ENCODE assay signal across 8 cellular contexts in the genomic region with DNA sequence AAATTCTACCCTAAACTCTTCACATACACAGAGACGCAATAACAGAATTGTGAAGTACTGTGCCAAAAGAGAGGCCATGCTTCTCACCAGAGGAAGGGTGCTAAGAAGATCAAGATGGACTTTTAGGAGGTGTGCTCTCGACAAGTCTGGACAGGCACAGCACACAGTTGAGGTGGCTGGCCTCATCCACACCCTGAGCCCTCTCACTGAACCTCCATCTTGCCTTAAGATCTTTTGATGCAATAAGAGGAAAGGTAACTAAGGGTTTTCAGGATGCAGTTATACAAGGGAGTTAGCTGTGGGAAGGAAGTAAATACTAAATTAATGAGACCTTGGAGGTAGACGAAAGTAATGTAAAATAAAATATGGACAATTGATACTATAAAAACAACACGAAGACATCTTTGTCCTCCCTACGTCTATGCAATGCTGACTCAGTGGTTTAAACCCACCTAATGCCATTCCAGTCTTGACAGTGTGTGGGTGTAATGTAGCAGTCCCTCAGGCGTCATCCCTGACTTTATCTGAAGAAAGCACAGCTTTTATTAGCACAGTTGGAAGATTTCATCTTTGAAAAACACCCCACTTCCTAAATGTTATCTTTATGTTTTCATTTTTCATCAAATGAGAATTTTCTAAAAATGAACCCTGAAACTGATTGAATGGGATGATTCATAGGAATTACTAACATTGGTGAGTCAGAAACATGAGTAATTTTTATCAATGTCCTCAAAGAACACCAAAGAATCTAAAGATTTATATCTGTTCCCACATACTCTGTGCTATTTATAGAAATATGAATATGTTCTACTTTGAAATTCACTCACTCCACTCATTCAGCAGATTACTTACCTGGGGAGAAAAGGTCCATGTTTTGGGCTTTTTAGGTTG. TPM values are rescaled to one million over a fixed set of nuclear protein-coding genes. Genes with fewer than 3 reads are reported as not detected.
DNase-seq lines count a peak whose midpoint lies in the region; ATAC-seq and TF ChIP-seq lines count a peak whose summit lies in the region.
"Had no signal": no experiment of that assay in that cellular context is flagged by ENCODE, and none has a peak within 500 bp of the region (broad histone marks: within the 10 kb centered on the region; RNA-seq: fewer than 3 reads in every experiment).

No MANE protein-coding gene starts in this region.

- H3K9me3 ChIP-seq in GM23248 (ENCODE audit: low read depth) (no peaks in the 10 kb centered on the region), Panc1 (ENCODE audit: control insufficient read depth, insufficient read depth, low read depth, low read length) (peaks cover 8% of the 10 kb centered on the region), stomach (peaks cover 0 to 6% (median 1%) of the 10 kb centered on the region in 4 donors)

- no peaks in the 10 kb centered on the region for H4K20me1 ChIP-seq in GM23248 (ENCODE audit: insufficient read depth)

- no TSS peak for BruUV-seq in Panc1 (replicated peaks; lab: Mats Ljungman, UMichigan)

- H3K27ac ChIP-seq in GM23248 = peak overlapping the region; percentile 85
- H3K27ac ChIP-seq in Panc1 (ENCODE audit: low read length) = peak overlapping the region; percentile 72
- peak overlapping the region; percentile 91 for H3K27ac ChIP-seq in epithelial cell of prostate
- H3K27ac ChIP-seq in stomach = no peak overlapping the region

- peak overlapping the region; percentile 59 for H2AFZ ChIP-seq in GM23248

- H3K4me2 ChIP-seq in GM23248 (ENCODE audit: unreplicated experiment) = peak overlapping the region; percentile 66

- peak; percentile 85 for DNase-seq in GM23248
- DNase-seq in Panc1 (ENCODE audit: low read depth, low spot score) = no peak
- peak; percentile 73 for DNase-seq in epithelial cell of prostate (ENCODE audit: low read depth, low spot score)
- DNase-seq in renal cortical epithelial cell (ENCODE audit: low read depth) = peak; percentile 61
- no peak for DNase-seq in stomach
- DNase-seq in D341Med (ENCODE audit: low spot score) = no peak
- DNase-seq: immature natural killer cell had no signal

- H3K79me2 ChIP-seq in GM23248 (ENCODE audit: insufficient read depth) = no peaks in the 10 kb centered on the region

- peaks cover 30% of the 10 kb centered on the region for H3K4me1 ChIP-seq in GM23248 (ENCODE audit: insufficient read depth)
- peaks cover 7% of the 10 kb centered on the region; the same call in 1 of the 2 replicates for H3K4me1 ChIP-seq in Panc1 (ENCODE audit: control insufficient read depth, insufficient read depth, low read length)
- H3K4me1 ChIP-seq in stomach = no peaks in the 10 kb centered on the region

- peaks cover 2% of the 10 kb centered on the region; the same call in 1 of the 2 replicates for H3K36me3 ChIP-seq in GM23248 (ENCODE audit: low read depth)
- no peaks in the 10 kb centered on the region for H3K36me3 ChIP-seq in Panc1 (ENCODE audit: control insufficient read depth, insufficient read depth, low read length)
- H3K36me3 ChIP-seq in stomach = no peaks in the 10 kb centered on the region

- intact Hi-C loops in Panc1 (cut with micrococcal nuclease; ENCODE audit: unreplicated experiment) = no loop called here
- intact Hi-C loops in stomach (cut with DNase I; ENCODE audit: low total_unique reads) = no loop called here

- no peak for TF ChIP-seq EP300 in stomach (IDR thresholded peaks at IDR 0.05)

- ATAC-seq in Panc1 (peak; percentile 84), HG02623 (IDR thresholded peaks at IDR 0.05; ENCODE audit: unreplicated experiment) (no peak)

- H3K4me3 ChIP-seq in GM23248 = peak overlapping the region; percentile 15; the same call in 1 of the 2 replicates
- no peak overlapping the region for H3K4me3 ChIP-seq in Panc1 (ENCODE audit: low read depth in 2 of 2, low read length in 2 of 2)
- H3K4me3 ChIP-seq in stomach = no peak overlapping the region

- CTCF ChIA-PET in Panc1 (lab: Charles Lee) = no interaction called here

- peak overlapping the region; percentile 53 for H3K9ac ChIP-seq in GM23248

- H3K9me2 ChIP-seq in GM23248 (ENCODE audit: insufficient read depth) = no peaks in the 10 kb centered on the region

- peaks cover 46% of the 10 kb centered on the region for H3F3A ChIP-seq in GM23248 (ENCODE audit: insufficient read depth)

- TF ChIP-seq CTCF in Panc1 (IDR thresholded peaks at IDR 0.05) (no peak), stomach (IDR thresholded peaks at IDR 0.05) (no peak)

- WGBS in GM23248 (ENCODE audit: low coverage in 1 of 2, low lambda C conversion rate in 2 of 2, missing lambda C conversion rate in 2 of 2), 2 experiments = 37% methylated on average over 6 of the region's 6 CpGs
- 62 to 84% (median 74%) methylated on average over 6 of the region's 6 CpGs for WGBS in stomach, 5 donors

- no peak for TF ChIP-seq POLR2A in stomach (IDR thresholded peaks at IDR 0.05)

- POLR2A ChIA-PET in Panc1 (lab: Charles Lee) = no interaction called here

- in situ Hi-C loops in GM23248 (cut with MboI) (no loop called here), Panc1 (cut with HindIII; ENCODE audit: low pct_unique_long_range_greater_than_20kb, low sequenced_read_pairs) (no loop called here)

- H3K27me3 ChIP-seq in GM23248 (replicated peaks; ENCODE audit: insufficient read depth) = no peaks in the 10 kb centered on the region
- H3K27me3 ChIP-seq in Panc1 (ENCODE audit: control insufficient read depth, insufficient read depth, low read length) = no peaks in the 10 kb centered on the region
- no peaks in the 10 kb centered on the region for H3K27me3 ChIP-seq in stomach

RNA-seq across cellular contexts. Expression of gene MALL, which starts 34.0 kb away (rescaled TPM):
- total RNA-seq in GM23248 (2014; rRNA removed; shearing (Covaris generic)) = 42.1 and 43.7 TPM in 2 replicates
- polyA plus RNA-seq in GM23248 (2016; fragmentation: Nextera tagmentation; extraction: Ambion mirVana) (61.6 and 68.5 TPM in 2 replicates), stomach (10 to 100 TPM in 1 of 3 donors, 1 to 10 TPM in 2; 2.3 to 37.6 (median 2.7) TPM)
- total RNA-seq in Panc1 (2021; ENCODE audit: unreplicated experiment) (159 TPM), renal cortical epithelial cell (9.7 and 60.8 TPM in 2 replicates), stomach (10 to 100 TPM in 1 of 5 donors, 1 to 10 TPM in 3, not detected in 1; 1.3 to 28.4 (median 5.5) TPM)
- 224 TPM for polyA plus RNA-seq in Panc1 (2012; ENCODE audit: insufficient read length)
- polyA plus RNA-seq: immature natural killer cell had no signal

RNA-seq across cellular contexts. Expression of gene NPHP1, which starts 55.2 kb away (rescaled TPM):
- 2.0 and 3.1 TPM in 2 replicates for total RNA-seq in GM23248 (2014; rRNA removed; shearing (Covaris generic))
- polyA plus RNA-seq in GM23248 (2016; fragmentation: Nextera tagmentation; extraction: Ambion mirVana) (9.4 and 10.9 TPM in 2 replicates), stomach (1 to 10 TPM; 1.5 to 4.5 (median 3.9) TPM)
- total RNA-seq in Panc1 (2021; ENCODE audit: unreplicated experiment) (7.2 TPM), renal cortical epithelial cell (6.9 and 11.5 TPM in 2 replicates), stomach (1 to 10 TPM in 2 of 5 donors, under 1 TPM in 2, not detected in 1; 0.58 to 5.5 (median 2.5) TPM)
- polyA plus RNA-seq in Panc1 (2012; ENCODE audit: insufficient read length) = 8.7 TPM
- polyA plus RNA-seq: immature natural killer cell had no signal

Comparison
In these comparisons a context has a peak if more than half of its experiments do, and no peak if none do; other contexts are left out.
1. DNase-seq: peak in GM23248 (single experiment), epithelial cell of prostate (single experiment) and renal cortical epithelial cell (single experiment); none in Panc1 (single experiment), stomach (single experiment) and D341Med (single experiment).
2. H3K27ac ChIP-seq: peak in GM23248 (single experiment), Panc1 (single experiment) and epithelial cell of prostate (single experiment); none in stomach (0 of 5).